Comparison of ENCODE assay signal across 15 cellular contexts in genomic region chr1:25792115-25792514, GRCh38. TPM values are rescaled to one million over a fixed set of nuclear protein-coding genes. Genes with fewer than 3 reads are reported as not detected.
DNase-seq lines count a peak whose midpoint lies in the region; ATAC-seq and TF ChIP-seq lines count a peak whose summit lies in the region.
"Had no signal": no experiment of that assay in that cellular context is flagged by ENCODE, and none has a peak within 500 bp of the region (broad histone marks: within the 10 kb centered on the region; RNA-seq: fewer than 3 reads in every experiment).

No MANE protein-coding gene starts in this region.

- H3K27me3 Mint-ChIP-seq in activated naive CD4-positive, alpha-beta T cell treated with anti-CD3 and anti-CD28 coated beads, Interleukin-2, amount 50 U/mL, for 24 hours = no peaks in the 10 kb centered on the region
- H3K27me3 Mint-ChIP-seq in glutamatergic neuron (ENCODE audit: unreplicated experiment) = peaks cover 5% of the 10 kb centered on the region
- peaks cover 0 to 2% (median 0%) of the 10 kb centered on the region in 5 donors for H3K27me3 Mint-ChIP-seq in naive thymus-derived CD8-positive, alpha-beta T cell

- no peak for ATAC-seq in naive thymus-derived CD8-positive, alpha-beta T cell
- ATAC-seq in GM18909 (IDR thresholded peaks at IDR 0.05; ENCODE audit: poor library complexity, unreplicated experiment) = no peak
- ATAC-seq: GM12878 had no signal

- H3K27ac ChIP-seq in caudate nucleus (ENCODE audit: low read depth, low read length) = no peak overlapping the region
- H3K27ac ChIP-seq: BLaER1 had no signal

- H3K36me3 Mint-ChIP-seq in activated naive CD4-positive, alpha-beta T cell treated with anti-CD3 and anti-CD28 coated beads, Interleukin-2, amount 50 U/mL, for 24 hours = peaks cover 8% of the 10 kb centered on the region
- peaks cover 6% of the 10 kb centered on the region for H3K36me3 Mint-ChIP-seq in glutamatergic neuron (ENCODE audit: unreplicated experiment)
- H3K36me3 Mint-ChIP-seq in naive thymus-derived CD8-positive, alpha-beta T cell = peaks cover 0 to 36% (median 10%) of the 10 kb centered on the region in 3 donors

- peaks cover 40% of the 10 kb centered on the region for H3K4me1 Mint-ChIP-seq in activated naive CD4-positive, alpha-beta T cell treated with anti-CD3 and anti-CD28 coated beads, Interleukin-2, amount 50 U/mL, for 24 hours
- H3K4me1 Mint-ChIP-seq in glutamatergic neuron (ENCODE audit: low read depth, unreplicated experiment) = peaks cover 38% of the 10 kb centered on the region
- H3K4me1 Mint-ChIP-seq in naive thymus-derived CD8-positive, alpha-beta T cell = peaks cover 21 to 42% (median 29%) of the 10 kb centered on the region in 4 donors

- H3K4me3 Mint-ChIP-seq in activated naive CD4-positive, alpha-beta T cell treated with anti-CD3 and anti-CD28 coated beads, Interleukin-2, amount 50 U/mL, for 24 hours = no peak overlapping the region
- peak overlapping the region; percentile 52 for H3K4me3 Mint-ChIP-seq in glutamatergic neuron (ENCODE audit: unreplicated experiment)
- H3K4me3 Mint-ChIP-seq in naive thymus-derived CD8-positive, alpha-beta T cell = no peak overlapping the region
- H3K4me3 Mint-ChIP-seq: H9 had no signal

- DNase-seq in activated naive CD4-positive, alpha-beta T cell treated with anti-CD3 and anti-CD28 coated beads, Interleukin-2, amount 50 U/mL, for 16 hours = no peak
- DNase-seq in glutamatergic neuron (no peak), superior temporal gyrus (ENCODE audit: extremely low spot score) (peak; percentile 30), caudate nucleus (lab: John Stamatoyannopoulos, UW) (no peak), NCI-H1694 treated with DMSO at 0.1 percent for 48 hours (lab: John Stamatoyannopoulos, UW) (no peak)
- DNase-seq in naive thymus-derived CD8-positive, alpha-beta T cell = no peak
- DNase-seq: 8988T, AML-193, DMS79, GOT3, H9 had no signal

- H3K27ac Mint-ChIP-seq in activated naive CD4-positive, alpha-beta T cell treated with anti-CD3 and anti-CD28 coated beads, Interleukin-2, amount 50 U/mL, for 24 hours = peak overlapping the region; percentile 39
- H3K27ac Mint-ChIP-seq in glutamatergic neuron (ENCODE audit: unreplicated experiment) = no peak overlapping the region
- H3K27ac Mint-ChIP-seq in naive thymus-derived CD8-positive, alpha-beta T cell = peak overlapping the region in 6 of 10 donors; percentile 33 to 94 (median 84)
- H3K27ac Mint-ChIP-seq: H9 had no signal

- no peak for TF ChIP-seq CTCF in glutamatergic neuron (IDR thresholded peaks at IDR 0.05; ENCODE audit: partially characterized antibody, unreplicated experiment)

- POLR2A ChIA-PET in naive thymus-derived CD8-positive, alpha-beta T cell (lab: Charles Lee) = interaction anchor here (0.9 kb wide), 1 partner anchor 22 kb away, joined by 3 read pairs; no protein-coding TSS in a partner anchor

- H3K9me3 Mint-ChIP-seq in activated naive CD4-positive, alpha-beta T cell treated with anti-CD3 and anti-CD28 coated beads, Interleukin-2, amount 50 U/mL, for 24 hours = no peaks in the 10 kb centered on the region
- peaks cover 2% of the 10 kb centered on the region for H3K9me3 Mint-ChIP-seq in glutamatergic neuron (ENCODE audit: unreplicated experiment)
- peaks cover 0 to 2% (median 0%) of the 10 kb centered on the region in 9 donors for H3K9me3 Mint-ChIP-seq in naive thymus-derived CD8-positive, alpha-beta T cell
- H3K9me3 Mint-ChIP-seq: H9 had no signal

RNA-seq across cellular contexts. Expression of gene SELENON, which starts 7.9 kb away (rescaled TPM):
- total RNA-seq in glutamatergic neuron (ENCODE audit: unreplicated experiment) = 79.8 TPM
- 10 to 100 TPM; 19.2 to 20.4 TPM for total RNA-seq in naive thymus-derived CD8-positive, alpha-beta T cell
- polyA plus RNA-seq in naive thymus-derived CD8-positive, alpha-beta T cell = 1 to 10 TPM; 2.6 to 7.0 (median 2.7) TPM

RNA-seq across cellular contexts. Expression of gene MTFR1L, which starts 27.6 kb away (rescaled TPM):
- total RNA-seq in glutamatergic neuron (ENCODE audit: unreplicated experiment) = 70.4 TPM
- 10 to 100 TPM; 50.0 to 56.4 TPM for total RNA-seq in naive thymus-derived CD8-positive, alpha-beta T cell
- polyA plus RNA-seq in naive thymus-derived CD8-positive, alpha-beta T cell = 10 to 100 TPM; 34.3 to 42.6 (median 40.9) TPM
